11 cellular contexts compared by ENCODE assay signal in the genomic region with DNA sequence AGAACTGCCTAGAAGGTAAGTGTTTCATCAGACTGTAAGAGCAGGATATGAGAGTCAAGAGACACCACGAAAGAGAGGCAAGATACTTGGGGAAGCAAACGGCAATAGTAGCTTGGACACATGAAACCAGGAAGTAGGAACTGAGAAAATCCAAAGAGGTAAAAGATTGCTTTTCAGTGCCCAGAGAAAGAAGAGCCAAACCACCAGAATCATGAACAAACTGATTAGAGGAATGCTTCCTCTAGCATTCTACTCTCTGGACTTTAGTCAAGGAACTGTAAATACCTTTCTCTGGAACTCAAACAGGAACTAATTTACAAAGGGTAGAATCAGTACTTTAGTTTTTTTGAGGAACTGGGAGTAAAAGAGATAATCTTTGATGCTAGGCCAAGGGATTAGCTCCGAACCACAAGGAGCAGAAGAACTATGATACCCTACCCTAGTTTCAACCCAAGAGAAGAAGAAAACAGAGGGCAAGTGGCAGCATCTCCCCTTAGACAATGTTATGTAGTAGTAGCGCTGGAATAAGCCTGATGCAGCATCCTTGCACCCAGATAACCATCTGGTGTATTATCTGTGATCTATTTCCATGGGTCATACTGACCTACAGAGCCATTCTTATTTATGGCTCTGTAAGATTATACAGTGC. TPM values are rescaled to one million over a fixed set of nuclear protein-coding genes. Genes with fewer than 3 reads are reported as not detected.
A peak's percentile ranks its signal among the peaks of the same experiment; 100 is the strongest.
DNase-seq lines count a peak whose midpoint lies in the region; ATAC-seq and TF ChIP-seq lines count a peak whose summit lies in the region.
"Had no signal": no experiment of that assay in that cellular context is flagged by ENCODE, and none has a peak within 500 bp of the region (broad histone marks: within the 10 kb centered on the region; RNA-seq: fewer than 3 reads in every experiment).

No MANE protein-coding gene starts in this region.

- H3K4me1 Mint-ChIP-seq in CD4-positive, alpha-beta T cell (ENCODE audit: low read depth): peaks cover 36% of the 10 kb centered on the region

- ATAC-seq in GM21381 (IDR thresholded peaks at IDR 0.05; ENCODE audit: unreplicated experiment) (peak; percentile 63), HG03095 (IDR thresholded peaks at IDR 0.05; ENCODE audit: unreplicated experiment) (no peak)
- no peak for ATAC-seq in CD4-positive, alpha-beta T cell (ENCODE audit: poor library complexity)

- CTCF ChIA-PET in CD4-positive, alpha-beta T cell (lab: Charles Lee): no interaction called here

- no peaks in the 10 kb centered on the region for H3K9me3 Mint-ChIP-seq in CD4-positive, alpha-beta T cell

- POLR2A ChIA-PET in CD4-positive, alpha-beta T cell (lab: Charles Lee): no interaction called here

- peaks cover 38% of the 10 kb centered on the region for H3K36me3 Mint-ChIP-seq in CD4-positive, alpha-beta T cell (ENCODE audit: low read depth)

- intact Hi-C loops in CD4-positive, alpha-beta T cell (cut with DNase I, micrococcal nuclease): no loop called here
- intact Hi-C loops in dorsolateral prefrontal cortex (cut with DNase I): no loop called here

- no peak overlapping the region for H3K27ac Mint-ChIP-seq in CD4-positive, alpha-beta T cell

- no peaks in the 10 kb centered on the region for H3K4me1 ChIP-seq in fibroblast of lung (ENCODE audit: control insufficient read depth, extremely low read depth, insufficient read depth, low read length)

- peaks cover 10% of the 10 kb centered on the region for H3K79me2 ChIP-seq in fibroblast of lung (ENCODE audit: control insufficient read depth, insufficient read depth, low read length)

- H2AFZ ChIP-seq in fibroblast of lung (ENCODE audit: low read length): no peak overlapping the region

- no peak overlapping the region for H3K4me2 ChIP-seq in fibroblast of lung (ENCODE audit: extremely low read depth, insufficient read depth, low read length)

- H3K27ac ChIP-seq in fibroblast of lung (ENCODE audit: insufficient read depth, low read length) (no peak overlapping the region), dorsolateral prefrontal cortex (peak overlapping the region in 4 of 59 donors; percentile 8 to 53 (median 10))
- H3K27ac ChIP-seq in CD4-positive, alpha-beta T cell (ENCODE audit: low read depth, low read length): no peak overlapping the region

- no peaks in the 10 kb centered on the region for H3K9me3 ChIP-seq in fibroblast of lung (ENCODE audit: control insufficient read depth, insufficient read depth, low read depth, low read length)
- H3K9me3 ChIP-seq in CD4-positive, alpha-beta T cell (ENCODE audit: control insufficient read depth, low read length): no peaks in the 10 kb centered on the region

- peak; percentile 20 for DNase-seq in Ammon's horn (ENCODE audit: low spot score)
- peak; percentile 42 to 62 for DNase-seq in Kasumi-1 (lab: John Stamatoyannopoulos, UW)
- DNase-seq in fibroblast of lung (ENCODE audit: low read depth in 2 of 2): peak; percentile 5 to 51
- no peak for DNase-seq in CD4-positive, alpha-beta T cell
- DNase-seq in hepatic stellate cell (ENCODE audit: low spot score): no peak
- DNase-seq in dorsolateral prefrontal cortex: no peak
- DNase-seq: DMS153, trophoblast cell had no signal

- no peaks in the 10 kb centered on the region for H4K20me1 ChIP-seq in fibroblast of lung (ENCODE audit: control insufficient read depth, extremely low read depth, insufficient read depth, low read length)

- no peak overlapping the region for H3K9ac ChIP-seq in fibroblast of lung (ENCODE audit: insufficient read depth, low read length)

- no peak overlapping the region for H3K4me3 Mint-ChIP-seq in CD4-positive, alpha-beta T cell

- H3K4me3 ChIP-seq in fibroblast of lung (replicated peaks in 1 of 4; ENCODE audit: control extremely low read depth in 1 of 4, insufficient read depth in 1 of 4, low read depth in 3 of 4, low read length in 4 of 4) (no peak overlapping the region), dorsolateral prefrontal cortex (no peak overlapping the region)

- TF ChIP-seq CTCF in fibroblast of lung (conservative IDR thresholded peaks at IDR 0.05 in 1 of 2, IDR thresholded peaks at IDR 0.05 in 1 of 2; ENCODE audit: low read depth in 1 of 2, low read length in 2 of 2) (no peak), dorsolateral prefrontal cortex (IDR thresholded peaks at IDR 0.05 in 54 of 56, conservative IDR thresholded peaks at IDR 0.05 in 2 of 56; ENCODE audit: low read depth in 1 of 56, partially characterized antibody in 56 of 56) (no peak)
- TF ChIP-seq CTCF in CD4-positive, alpha-beta T cell (IDR thresholded peaks at IDR 0.05): no peak

- no peaks in the 10 kb centered on the region for H3K27me3 Mint-ChIP-seq in CD4-positive, alpha-beta T cell

- H3K27me3 ChIP-seq in fibroblast of lung (ENCODE audit: control insufficient read depth, insufficient read depth, low read length) (no peaks in the 10 kb centered on the region), dorsolateral prefrontal cortex (no peaks in the 10 kb centered on the region)
- no peaks in the 10 kb centered on the region for H3K27me3 ChIP-seq in CD4-positive, alpha-beta T cell (ENCODE audit: control insufficient read depth, insufficient read depth, low read length)

- H3K36me3 ChIP-seq in fibroblast of lung (ENCODE audit: control insufficient read depth, insufficient read depth, low read length): no peaks in the 10 kb centered on the region

RNA-seq across cellular contexts. Expression of a gene that starts 41.3 kb away (rescaled TPM):
- total RNA-seq in fibroblast of lung (not detected in 2 replicates), dorsolateral prefrontal cortex (not detected)
- not detected in 2 replicates for polyA plus RNA-seq in fibroblast of lung
- polyA plus RNA-seq in fibroblast of lung (2012): not detected in 2 replicates
- polyA minus RNA-seq in fibroblast of lung (ENCODE audit: low replicate concordance): not detected in 2 replicates
- total RNA-seq in CD4-positive, alpha-beta T cell: not detected
- total RNA-seq: mononuclear cell had no signal

RNA-seq across cellular contexts. Expression of a gene that starts 47.2 kb away (rescaled TPM):
- total RNA-seq in fibroblast of lung (8.5 and 16.0 TPM in 2 replicates), dorsolateral prefrontal cortex (10 to 100 TPM in 111 of 120 experiments, 1 to 10 TPM in 9; 4.5 to 28.7 (median 16.7) TPM)
- polyA plus RNA-seq in fibroblast of lung: 8.9 and 11.5 TPM in 2 replicates
- polyA plus RNA-seq in fibroblast of lung (2012): 16.6 and 18.1 TPM in 2 replicates
- polyA minus RNA-seq in fibroblast of lung (ENCODE audit: low replicate concordance): 31.8 and 36.2 TPM in 2 replicates
- 100 to 1,000 TPM; 211 to 229 TPM for total RNA-seq in CD4-positive, alpha-beta T cell

RNA-seq across cellular contexts. Expression of a gene that starts 48.3 kb away (rescaled TPM):
- total RNA-seq in fibroblast of lung (24.9 and 26.7 TPM in 2 replicates), dorsolateral prefrontal cortex (10 to 100 TPM in 56 of 120 experiments, 1 to 10 TPM in 64; 7.7 to 14.5 (median 9.9) TPM)
- 22.6 and 29.8 TPM in 2 replicates for polyA plus RNA-seq in fibroblast of lung
- 16.8 and 21.0 TPM in 2 replicates for polyA plus RNA-seq in fibroblast of lung (2012)
- polyA minus RNA-seq in fibroblast of lung (ENCODE audit: low replicate concordance): 3.3 and 3.5 TPM in 2 replicates
- 1 to 10 TPM in 1 of 2 experiments, under 1 TPM in 1; 0.66 to 1.1 TPM for total RNA-seq in CD4-positive, alpha-beta T cell

Comparison
In these comparisons a context has a peak if more than half of its experiments do, and no peak if none do; other contexts are left out.
1. DNase-seq: peak in Ammon's horn (single experiment), Kasumi-1 (2 of 2) and fibroblast of lung (2 of 2); none in CD4-positive, alpha-beta T cell (0 of 10), hepatic stellate cell (single experiment) and dorsolateral prefrontal cortex (0 of 10).
2. RNA of a gene that starts 47.2 kb away (total RNA-seq): 211 to 229 TPM in CD4-positive, alpha-beta T cell; 4.5 to 28.7 TPM in dorsolateral prefrontal cortex and 8.5 to 16.0 TPM in fibroblast of lung; every median in the first group is over 4 times any median in the second.
3. RNA of a gene that starts 48.3 kb away (total RNA-seq): 24.9 to 26.7 TPM in fibroblast of lung and 7.7 to 14.5 TPM in dorsolateral prefrontal cortex; 0.66 to 1.1 TPM in CD4-positive, alpha-beta T cell; every median in the first group is over 4 times any median in the second.